In the genomic region with DNA sequence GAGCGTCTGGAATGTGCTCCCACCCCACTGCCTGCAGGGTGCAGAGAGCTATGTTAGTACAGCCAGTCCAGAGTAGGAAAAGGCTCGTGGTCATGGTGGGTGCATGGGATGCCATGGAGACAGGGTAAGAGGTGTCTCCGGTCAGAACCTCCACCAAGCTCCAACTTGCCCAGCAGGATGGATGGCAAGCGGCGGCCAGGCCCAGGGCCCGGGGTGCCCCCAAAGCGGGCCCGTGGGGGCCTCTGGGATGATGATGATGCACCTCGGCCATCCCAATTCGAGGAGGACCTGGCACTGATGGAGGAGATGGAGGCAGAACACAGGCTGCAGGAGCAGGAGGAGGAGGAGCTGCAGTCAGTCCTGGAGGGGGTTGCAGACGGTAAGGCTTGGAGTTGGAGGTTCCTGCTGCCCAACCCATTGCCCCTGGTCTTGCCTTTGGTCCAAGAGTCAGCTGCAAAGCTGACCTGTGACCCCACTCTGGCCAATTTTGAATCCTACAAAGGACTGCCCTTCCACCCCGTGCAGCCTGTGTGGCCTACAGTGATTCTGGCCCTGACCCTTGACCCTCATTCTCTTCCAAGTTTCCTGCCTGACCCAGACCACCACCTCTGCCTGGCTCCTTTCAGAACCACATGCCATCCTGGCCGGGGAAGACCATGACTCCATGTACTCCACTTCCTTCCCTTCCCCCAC, we compare ENCODE assay signal across 1 cellular context.
TF ChIP-seq lines count a peak whose summit lies in the region.

No MANE protein-coding gene starts in this region.

TF ChIP-seq in HCT116, 20 proteins besides CTCF, POLR2A, EP300 and RAD21:
- TF ChIP-seq ELF1 (IDR thresholded peaks at IDR 0.05; ENCODE audit: borderline replicate concordance, low read depth) (no peak), CBX3 (IDR thresholded peaks at IDR 0.05; ENCODE audit: low read depth) (no peak), EZH2 (IDR thresholded peaks at IDR 0.05) (no peak), EZH2phosphoT487 (IDR thresholded peaks at IDR 0.05; ENCODE audit: borderline replicate concordance) (no peak), POLR2AphosphoS5 (IDR thresholded peaks at IDR 0.05; ENCODE audit: low read depth, low read length) (no peak), SRF (IDR thresholded peaks at IDR 0.05; ENCODE audit: low read depth) (no peak), JUND (IDR thresholded peaks at IDR 0.05) (no peak), TCF7L2 (IDR thresholded peaks at IDR 0.05; ENCODE audit: borderline replicate concordance, extremely low read depth, insufficient read depth, insufficient read length) (no peak), SP1 (IDR thresholded peaks at IDR 0.05; ENCODE audit: low read depth) (no peak), SIN3A (IDR thresholded peaks at IDR 0.05; ENCODE audit: low read depth) (no peak), YY1 (IDR thresholded peaks at IDR 0.05; ENCODE audit: extremely low read depth, insufficient replicate concordance, low read depth, low read length) (no peak), FOSL1 (IDR thresholded peaks at IDR 0.05; ENCODE audit: low read depth) (no peak), ZNF274 (IDR thresholded peaks at IDR 0.05; ENCODE audit: low read depth, low read length) (no peak), CEBPB (IDR thresholded peaks at IDR 0.05; ENCODE audit: low read depth) (no peak), EGR1 (IDR thresholded peaks at IDR 0.05; ENCODE audit: low read depth) (no peak), ZFX (IDR thresholded peaks at IDR 0.05) (no peak)
- TF ChIP-seq, protein P1, sequence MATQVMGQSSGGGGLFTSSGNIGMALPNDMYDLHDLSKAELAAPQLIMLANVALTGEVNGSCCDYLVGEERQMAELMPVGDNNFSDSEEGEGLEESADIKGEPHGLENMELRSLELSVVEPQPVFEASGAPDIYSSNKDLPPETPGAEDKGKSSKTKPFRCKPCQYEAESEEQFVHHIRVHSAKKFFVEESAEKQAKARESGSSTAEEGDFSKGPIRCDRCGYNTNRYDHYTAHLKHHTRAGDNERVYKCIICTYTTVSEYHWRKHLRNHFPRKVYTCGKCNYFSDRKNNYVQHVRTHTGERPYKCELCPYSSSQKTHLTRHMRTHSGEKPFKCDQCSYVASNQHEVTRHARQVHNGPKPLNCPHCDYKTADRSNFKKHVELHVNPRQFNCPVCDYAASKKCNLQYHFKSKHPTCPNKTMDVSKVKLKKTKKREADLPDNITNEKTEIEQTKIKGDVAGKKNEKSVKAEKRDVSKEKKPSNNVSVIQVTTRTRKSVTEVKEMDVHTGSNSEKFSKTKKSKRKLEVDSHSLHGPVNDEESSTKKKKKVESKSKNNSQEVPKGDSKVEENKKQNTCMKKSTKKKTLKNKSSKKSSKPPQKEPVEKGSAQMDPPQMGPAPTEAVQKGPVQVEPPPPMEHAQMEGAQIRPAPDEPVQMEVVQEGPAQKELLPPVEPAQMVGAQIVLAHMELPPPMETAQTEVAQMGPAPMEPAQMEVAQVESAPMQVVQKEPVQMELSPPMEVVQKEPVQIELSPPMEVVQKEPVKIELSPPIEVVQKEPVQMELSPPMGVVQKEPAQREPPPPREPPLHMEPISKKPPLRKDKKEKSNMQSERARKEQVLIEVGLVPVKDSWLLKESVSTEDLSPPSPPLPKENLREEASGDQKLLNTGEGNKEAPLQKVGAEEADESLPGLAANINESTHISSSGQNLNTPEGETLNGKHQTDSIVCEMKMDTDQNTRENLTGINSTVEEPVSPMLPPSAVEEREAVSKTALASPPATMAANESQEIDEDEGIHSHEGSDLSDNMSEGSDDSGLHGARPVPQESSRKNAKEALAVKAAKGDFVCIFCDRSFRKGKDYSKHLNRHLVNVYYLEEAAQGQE (IDR thresholded peaks at IDR 0.05; ENCODE audit: low read depth) = no peak
- TF ChIP-seq, protein P2, sequence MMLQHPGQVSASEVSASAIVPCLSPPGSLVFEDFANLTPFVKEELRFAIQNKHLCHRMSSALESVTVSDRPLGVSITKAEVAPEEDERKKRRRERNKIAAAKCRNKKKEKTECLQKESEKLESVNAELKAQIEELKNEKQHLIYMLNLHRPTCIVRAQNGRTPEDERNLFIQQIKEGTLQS (IDR thresholded peaks at IDR 0.05) = no peak
- TF ChIP-seq, protein P3, sequence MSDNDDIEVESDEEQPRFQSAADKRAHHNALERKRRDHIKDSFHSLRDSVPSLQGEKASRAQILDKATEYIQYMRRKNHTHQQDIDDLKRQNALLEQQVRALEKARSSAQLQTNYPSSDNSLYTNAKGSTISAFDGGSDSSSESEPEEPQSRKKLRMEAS (IDR thresholded peaks at IDR 0.05) = no peak
- TF ChIP-seq, protein P4, sequence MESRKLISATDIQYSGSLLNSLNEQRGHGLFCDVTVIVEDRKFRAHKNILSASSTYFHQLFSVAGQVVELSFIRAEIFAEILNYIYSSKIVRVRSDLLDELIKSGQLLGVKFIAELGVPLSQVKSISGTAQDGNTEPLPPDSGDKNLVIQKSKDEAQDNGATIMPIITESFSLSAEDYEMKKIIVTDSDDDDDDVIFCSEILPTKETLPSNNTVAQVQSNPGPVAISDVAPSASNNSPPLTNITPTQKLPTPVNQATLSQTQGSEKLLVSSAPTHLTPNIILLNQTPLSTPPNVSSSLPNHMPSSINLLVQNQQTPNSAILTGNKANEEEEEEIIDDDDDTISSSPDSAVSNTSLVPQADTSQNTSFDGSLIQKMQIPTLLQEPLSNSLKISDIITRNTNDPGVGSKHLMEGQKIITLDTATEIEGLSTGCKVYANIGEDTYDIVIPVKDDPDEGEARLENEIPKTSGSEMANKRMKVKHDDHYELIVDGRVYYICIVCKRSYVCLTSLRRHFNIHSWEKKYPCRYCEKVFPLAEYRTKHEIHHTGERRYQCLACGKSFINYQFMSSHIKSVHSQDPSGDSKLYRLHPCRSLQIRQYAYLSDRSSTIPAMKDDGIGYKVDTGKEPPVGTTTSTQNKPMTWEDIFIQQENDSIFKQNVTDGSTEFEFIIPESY (IDR thresholded peaks at IDR 0.05; ENCODE audit: extremely low read depth, insufficient replicate concordance, low read length) = no peak
